10 cellular contexts compared by ENCODE assay signal in the genomic region with DNA sequence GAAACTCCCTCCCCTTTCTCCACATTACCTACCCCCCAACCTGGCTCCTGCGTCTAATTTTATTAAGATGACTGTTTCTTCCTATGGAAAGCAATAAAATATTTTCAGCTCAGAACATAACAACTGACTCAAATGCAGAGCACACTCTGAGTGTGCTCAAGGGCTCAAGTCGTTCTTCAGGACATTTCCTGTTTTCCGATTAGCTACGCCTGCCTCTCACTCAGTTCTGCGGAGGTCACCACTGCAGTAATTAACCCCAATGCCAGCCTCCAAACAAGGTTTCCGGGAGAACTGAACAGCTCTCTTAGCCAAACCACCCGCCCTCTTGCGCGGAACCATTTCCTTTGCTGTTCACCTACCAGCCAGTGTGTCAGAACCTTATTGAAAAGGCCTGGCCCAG. TPM values are rescaled to one million over a fixed set of nuclear protein-coding genes. Genes with fewer than 3 reads are reported as not detected.
DNase-seq lines count a peak whose midpoint lies in the region; ATAC-seq and TF ChIP-seq lines count a peak whose summit lies in the region.
"Had no signal": no experiment of that assay in that cellular context is flagged by ENCODE, and none has a peak within 500 bp of the region (broad histone marks: within the 10 kb centered on the region; RNA-seq: fewer than 3 reads in every experiment).

No MANE protein-coding gene starts in this region.

- no peak overlapping the region for H3K14ac ChIP-seq in H9 (ENCODE audit: insufficient read depth, low read length)

- no peak overlapping the region for H2BK5ac ChIP-seq in H9 (ENCODE audit: insufficient read length, low read length)

- H3K4me3 ChIP-seq in right cardiac atrium (ENCODE audit: low read length) (no peak overlapping the region), lung (no peak overlapping the region), aorta (ENCODE audit: low read length in 2 of 2) (no peak overlapping the region), psoas muscle (no peak overlapping the region), testis (no peak overlapping the region)

- H3K79me2 ChIP-seq in H9 (ENCODE audit: insufficient read depth, low read length): no peaks in the 10 kb centered on the region

- H4K8ac ChIP-seq in H9 (replicated peaks; ENCODE audit: insufficient read length, low read depth, low read length): no peak overlapping the region

- H3K4me1 Mint-ChIP-seq in activated naive CD4-positive, alpha-beta T cell treated with anti-CD3 and anti-CD28 coated beads, Interleukin-2, amount 10 ng/mL, durations not matched to agents 7 days and 5 days: peaks cover 13% of the 10 kb centered on the region
- peaks cover 18 to 19% of the 10 kb centered on the region in 2 experiments for H3K4me1 Mint-ChIP-seq in H9

- no peaks in the 10 kb centered on the region for H3K23me2 ChIP-seq in H9 (ENCODE audit: insufficient read length, low read depth, low read length, poor library complexity, severe bottlenecking)

- no peak overlapping the region for H2BK12ac ChIP-seq in H9 (ENCODE audit: insufficient read length, low read depth, low read length)

- H3K27me3 Mint-ChIP-seq in activated naive CD4-positive, alpha-beta T cell treated with anti-CD3 and anti-CD28 coated beads, Interleukin-2, amount 10 ng/mL, durations not matched to agents 7 days and 5 days: no peaks in the 10 kb centered on the region
- H3K27me3 Mint-ChIP-seq in H9 (ENCODE audit: low read depth): no peaks in the 10 kb centered on the region

- no peak overlapping the region for H4K91ac ChIP-seq in H9 (ENCODE audit: insufficient read length, low read depth, low read length)

- H3K9me3 ChIP-seq in right cardiac atrium (ENCODE audit: control insufficient read depth, low read length) (no peaks in the 10 kb centered on the region), lung (ENCODE audit: control insufficient read depth in 2 of 2, insufficient read depth in 1 of 2, low read length in 1 of 2) (no peaks in the 10 kb centered on the region), aorta (ENCODE audit: control insufficient read depth, low read length) (no peaks in the 10 kb centered on the region), H9 (ENCODE audit: control insufficient read depth, low read depth, low read length) (no peaks in the 10 kb centered on the region), psoas muscle (no peaks in the 10 kb centered on the region), testis (no peaks in the 10 kb centered on the region)

- intact Hi-C loops in right cardiac atrium (cut with DNase I) (no loop called here), left ventricle myocardium superior (cut with micrococcal nuclease) (no loop called here), aorta (cut with DNase I) (no loop called here), psoas muscle (cut with DNase I) (no loop called here), testis (cut with DNase I; ENCODE audit: low total_unique reads) (no loop called here)

- H3K4ac ChIP-seq in H9 (ENCODE audit: low read depth, low read length): no peak overlapping the region

- peak in 1 of 3 donors; percentile 74 for DNase-seq in right cardiac atrium
- DNase-seq in left ventricle myocardium superior: no peak
- no peak for DNase-seq in activated naive CD4-positive, alpha-beta T cell treated with anti-CD3 and anti-CD28 coated beads, Interleukin-2, amount 10 ng/mL, durations not matched to agents 7 days and 5 days
- DNase-seq in lung (ENCODE audit: low spot score): peak; percentile 80
- peak in 1 of 2 donors; percentile 70 for DNase-seq in aorta
- DNase-seq in H9: no peak
- DNase-seq in psoas muscle: no peak
- DNase-seq in testis: no peak
- DNase-seq: DND-41, natural killer cell had no signal

- no peak for TF ChIP-seq POLR2A in testis (IDR thresholded peaks at IDR 0.05)

- H4K20me1 ChIP-seq in H9 (ENCODE audit: control insufficient read depth, insufficient read depth, insufficient read length): no peaks in the 10 kb centered on the region

- no peak overlapping the region for H2BK20ac ChIP-seq in H9 (ENCODE audit: low read depth, low read length, poor library complexity, severe bottlenecking)

- H3K36me3 ChIP-seq in lung (ENCODE audit: control insufficient read depth in 2 of 2, insufficient read depth in 2 of 2, low read length in 2 of 2): peaks cover 0 to 3% of the 10 kb centered on the region in 2 donors
- no peaks in the 10 kb centered on the region for H3K36me3 ChIP-seq in aorta (ENCODE audit: control insufficient read depth in 1 of 2, insufficient read depth in 2 of 2, low read length in 1 of 2)
- H3K36me3 ChIP-seq in psoas muscle (ENCODE audit: insufficient read depth in 1 of 2, low read depth in 1 of 2): no peaks in the 10 kb centered on the region
- H3K36me3 ChIP-seq in testis (ENCODE audit: low read depth, missing control alignments): no peaks in the 10 kb centered on the region

- H3K18ac ChIP-seq in H9 (ENCODE audit: insufficient read length, low read depth, low read length): no peak overlapping the region

- no peak overlapping the region for H3K9ac ChIP-seq in H9 (ENCODE audit: extremely low read depth, insufficient read length, low read length)

- CTCF ChIA-PET in activated naive CD4-positive, alpha-beta T cell treated with anti-CD3 and anti-CD28 coated beads, Interleukin-2, amount 10 ng/mL, durations not matched to agents 7 days and 5 days (lab: Charles Lee): interaction anchor here (0.9 to 1.9 kb wide), 6 partner anchors 8 to 109 kb away, joined by 3 to 12 read pairs (median 3); a partner anchor contains a TSS

- H3K4me1 ChIP-seq in right cardiac atrium (ENCODE audit: control insufficient read depth, insufficient read depth, low read length) (peaks cover 7% of the 10 kb centered on the region), lung (ENCODE audit: control insufficient read depth in 2 of 2, insufficient read depth in 2 of 2, low read length in 2 of 2) (peaks cover 14 to 25% of the 10 kb centered on the region in 2 donors), aorta (ENCODE audit: control insufficient read depth in 1 of 2, insufficient read depth in 2 of 2, low read length in 2 of 2) (peaks cover 0 to 11% of the 10 kb centered on the region in 2 donors), H9 (ENCODE audit: insufficient read depth, low read length) (peaks cover 2% of the 10 kb centered on the region), psoas muscle (peaks cover 23% of the 10 kb centered on the region), testis (peaks cover 7% of the 10 kb centered on the region)

- no peak for TF ChIP-seq CTCF in lung (IDR thresholded peaks at IDR 0.05; ENCODE audit: control extremely low read depth, extremely low read depth)
- TF ChIP-seq CTCF in H9 (conservative IDR thresholded peaks at IDR 0.05): no peak
- no peak for TF ChIP-seq CTCF in psoas muscle (IDR thresholded peaks at IDR 0.05)
- no peak for TF ChIP-seq CTCF in testis (IDR thresholded peaks at IDR 0.05)

- H2BK15ac ChIP-seq in H9 (ENCODE audit: low read depth, low read length): no peak overlapping the region

- no peak overlapping the region for H3K4me2 ChIP-seq in H9 (ENCODE audit: insufficient read depth, insufficient read length, low read length)

- H3K27ac Mint-ChIP-seq in activated naive CD4-positive, alpha-beta T cell treated with anti-CD3 and anti-CD28 coated beads, Interleukin-2, amount 10 ng/mL, durations not matched to agents 7 days and 5 days: peak overlapping the region; percentile 15
- H3K27ac Mint-ChIP-seq in H9: no peak overlapping the region; a peak in 1 of 7 replicates

- no peak overlapping the region for H4K5ac ChIP-seq in H9 (ENCODE audit: insufficient read length, low read depth, low read length)

- no peak overlapping the region for H3T11ph ChIP-seq in H9 (ENCODE audit: low read length)

- no peaks in the 10 kb centered on the region for H3K9me3 Mint-ChIP-seq in activated naive CD4-positive, alpha-beta T cell treated with anti-CD3 and anti-CD28 coated beads, Interleukin-2, amount 10 ng/mL, durations not matched to agents 7 days and 5 days
- no peaks in the 10 kb centered on the region; a peak in 1 of 5 replicates for H3K9me3 Mint-ChIP-seq in H9
- H3K9me3 Mint-ChIP-seq: natural killer cell had no signal

- H2AFZ ChIP-seq in H9 (ENCODE audit: low read length): no peak overlapping the region

- H2AK5ac ChIP-seq in H9 (ENCODE audit: insufficient read length, low read length): no peak overlapping the region

- 52% methylated on average over 9 of the region's 9 CpGs for WGBS in right cardiac atrium
- 18 to 23% methylated on average over 9 of the region's 9 CpGs for WGBS in lung, 2 donors
- 27 to 42% methylated on average over 9 of the region's 9 CpGs for WGBS in aorta, 2 donors
- WGBS in H9 (ENCODE audit: extremely low coverage, insufficient read length, low lambda C conversion rate): no CpG with 5 or more reads among the region's 9 CpGs
- 60 to 77% (median 64%) methylated on average over 9 of the region's 9 CpGs for WGBS in psoas muscle, 3 donors
- WGBS in testis, 2 donors: 73 to 81% methylated on average over 9 of the region's 9 CpGs

- H3K27me3 ChIP-seq in right cardiac atrium (ENCODE audit: control insufficient read depth, insufficient read depth) (no peaks in the 10 kb centered on the region), lung (ENCODE audit: control insufficient read depth, insufficient read depth) (no peaks in the 10 kb centered on the region), aorta (ENCODE audit: control insufficient read depth in 1 of 2, insufficient read depth in 2 of 2, low read length in 1 of 2) (no peaks in the 10 kb centered on the region), H9 (ENCODE audit: insufficient read depth, low read length) (no peaks in the 10 kb centered on the region), psoas muscle (ENCODE audit: insufficient read depth in 3 of 3, low read length in 2 of 3) (no peaks in the 10 kb centered on the region), testis (no peaks in the 10 kb centered on the region)

- ATAC-seq in right cardiac atrium: peak; percentile 5 to 9
- no peak for ATAC-seq in left ventricle myocardium superior
- ATAC-seq in lung (ENCODE audit: insufficient read depth, low FRiP score): peak; percentile 32
- ATAC-seq in aorta (ENCODE audit: low FRiP score): no peak
- ATAC-seq in psoas muscle: no peak

- no peaks in the 10 kb centered on the region for H3K36me3 Mint-ChIP-seq in activated naive CD4-positive, alpha-beta T cell treated with anti-CD3 and anti-CD28 coated beads, Interleukin-2, amount 10 ng/mL, durations not matched to agents 7 days and 5 days
- no peaks in the 10 kb centered on the region for H3K36me3 Mint-ChIP-seq in H9 (ENCODE audit: insufficient read depth in 1 of 3, low read depth in 3 of 3)
- H3K36me3 Mint-ChIP-seq: natural killer cell had no signal

- H2BK120ac ChIP-seq in H9 (ENCODE audit: low read depth, low read length, poor library complexity, severe bottlenecking): no peak overlapping the region

- H3K56ac ChIP-seq in H9 (ENCODE audit: insufficient read length, low read depth, low read length): no peak overlapping the region

- H3K27ac ChIP-seq in right cardiac atrium (ENCODE audit: low read length) (no peak overlapping the region), lung (ENCODE audit: low read depth in 1 of 2, low read length in 1 of 2) (peak overlapping the region in 1 of 2 donors; percentile 92), aorta (ENCODE audit: low read depth in 1 of 2, low read length in 2 of 2) (peak overlapping the region; percentile 32 to 90), H9 (ENCODE audit: insufficient read length, low read depth, low read length) (no peak overlapping the region), psoas muscle (no peak overlapping the region), testis (peak overlapping the region in 1 of 2 donors; percentile 50)

- H3K4me3 Mint-ChIP-seq in activated naive CD4-positive, alpha-beta T cell treated with anti-CD3 and anti-CD28 coated beads, Interleukin-2, amount 10 ng/mL, durations not matched to agents 7 days and 5 days: no peak overlapping the region
- no peak overlapping the region for H3K4me3 Mint-ChIP-seq in H9
- H3K4me3 Mint-ChIP-seq: natural killer cell had no signal

- H3K23ac ChIP-seq in H9 (ENCODE audit: insufficient read length, low read depth, low read length): no peak overlapping the region

- H3K79me1 ChIP-seq in H9 (ENCODE audit: insufficient read depth, low read depth, low read length, poor library complexity, severe bottlenecking): no peaks in the 10 kb centered on the region

RNA-seq across cellular contexts. Expression of a gene that starts 19.3 kb away (rescaled TPM):
- total RNA-seq in right cardiac atrium (10 to 100 TPM; 13.6 to 25.0 (median 16.2) TPM), left ventricle myocardium superior (21.0 TPM), lung (100 to 1,000 TPM; 111 to 194 TPM), aorta (100 to 1,000 TPM; 226 to 242 TPM), H9 (2021) (2.7 and 2.8 TPM in 2 replicates), psoas muscle (1 to 10 TPM; 4.2 to 9.4 (median 5.8) TPM), testis (10 to 100 TPM in 1 of 2 donors, 1 to 10 TPM in 1; 9.4 to 12.3 TPM)
- polyA plus RNA-seq in right cardiac atrium (5.5 TPM), lung (10 to 100 TPM; 23.4 to 53.2 TPM), aorta (10 to 100 TPM; 13.4 to 26.4 TPM), psoas muscle (1 to 10 TPM in 2 of 3 donors, under 1 TPM in 1; 0.70 to 3.6 (median 2.1) TPM), testis (ENCODE audit: insufficient read depth, low read depth, low replicate concordance) (21.4 TPM)

RNA-seq across cellular contexts. Expression of a gene that starts 33.5 kb away (rescaled TPM):
- total RNA-seq in right cardiac atrium (1 to 10 TPM in 2 of 4 donors, under 1 TPM in 2; 0.19 to 1.6 (median 0.76) TPM), left ventricle myocardium superior (0.40 TPM), lung (1 to 10 TPM; 1.7 to 3.5 TPM), aorta (1 to 10 TPM in 1 of 2 donors, under 1 TPM in 1; 0.55 to 1.4 TPM), H9 (2021) (16.1 and 17.8 TPM in 2 replicates), psoas muscle (under 1 TPM in 2 of 4 donors, not detected in 2; 0.10 to 0.29 TPM), testis (10 to 100 TPM; 14.1 to 15.5 TPM)
- polyA plus RNA-seq in right cardiac atrium (0.11 TPM), lung (1 to 10 TPM; 1.6 to 1.8 TPM), aorta (1 to 10 TPM in 1 of 2 donors, under 1 TPM in 1; 0.43 to 2.8 TPM), psoas muscle (under 1 TPM in 2 of 3 donors, not detected in 1; 0.16 to 0.25 TPM), testis (ENCODE audit: insufficient read depth, low read depth, low replicate concordance) (28.1 TPM)

Comparison
In these comparisons a context has a peak if more than half of its experiments do, and no peak if none do; other contexts are left out.
1. ATAC-seq: peak in right cardiac atrium (2 of 2) and lung (single experiment); none in left ventricle myocardium superior (single experiment), aorta (single experiment) and psoas muscle (0 of 4).
2. H3K27ac ChIP-seq: peak in aorta (2 of 2); none in right cardiac atrium (single experiment), H9 (single experiment) and psoas muscle (single experiment).